Comparison of ENCODE assay signal across 8 cellular contexts in genomic region chr19:14419038-14419813, GRCh38.
A peak's percentile ranks its signal among the peaks of the same experiment; 100 is the strongest.
DNase-seq lines count a peak whose midpoint lies in the region; ATAC-seq lines count a peak whose summit lies in the region.

TSS of gene DDX39A (minus strand) at chr19:14419341. CDS start at chr19:14413220, 6,121 bp downstream.

- DNase-seq in AG08396 (ENCODE audit: low spot score) (peak; percentile 99), NCI-H345 treated with DMSO at 0.1 percent for 48 hours (lab: John Stamatoyannopoulos, UW; ENCODE audit: unreplicated experiment) (peak; percentile 89), iris pigment epithelial cell (ENCODE audit: low read depth) (peak; percentile 100)
- peak; percentile 86 to 94 (median 91) for DNase-seq in activated CD4-positive, CD25-positive, alpha-beta regulatory T cell (lab: John Stamatoyannopoulos, UW)
- DNase-seq in central memory CD4-positive, alpha-beta T cell, result peak; percentile 99
- DNase-seq in stimulated activated CD4-positive, alpha-beta T cell treated with anti-CD3 and anti-CD28 coated beads, Interleukin-12 subunit alpha, Interleukin-12 subunit beta, amount 100 ng/mL, for 24 hours (ENCODE audit: low read depth in 2 of 2), result peak; percentile 92 to 95

- ATAC-seq in GM19023 (IDR thresholded peaks at IDR 0.05; ENCODE audit: unreplicated experiment) (peak; percentile 85), HG03280 (IDR thresholded peaks at IDR 0.05; ENCODE audit: unreplicated experiment) (peak; percentile 84)

Comparison
In these comparisons a context has a peak if more than half of its experiments do, and no peak if none do; other contexts are left out.
1. Peak in every context shown above with its lines: DNase-seq and ATAC-seq.